In the genomic region with DNA sequence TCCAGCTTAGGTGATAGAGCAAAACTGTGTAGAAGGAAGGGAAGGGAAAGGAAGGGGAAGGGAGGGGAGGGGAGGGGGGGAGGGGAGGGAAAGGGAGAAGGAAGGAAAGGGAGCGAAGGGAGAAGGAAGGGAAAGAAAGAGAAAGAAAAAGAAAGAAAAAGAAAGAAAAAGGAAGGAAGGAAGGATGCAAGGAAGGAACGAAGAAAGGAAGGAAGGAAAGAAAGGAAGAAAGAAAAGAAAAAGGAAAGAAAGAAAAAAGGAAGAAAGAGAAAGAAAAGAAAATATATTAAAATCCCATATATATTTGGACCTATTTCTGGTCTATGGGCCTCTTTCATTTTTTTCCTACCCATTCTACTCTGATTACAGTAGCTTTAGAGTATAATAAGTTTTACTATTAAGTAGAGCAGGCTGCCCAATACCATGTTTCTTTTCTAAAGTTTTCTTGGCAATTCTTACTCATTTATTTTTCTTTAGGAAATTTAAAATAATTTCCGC, we compare ENCODE assay signal across 2 cellular contexts.
TF ChIP-seq lines count a peak whose summit lies in the region.

No MANE protein-coding gene starts in this region.

TF ChIP-seq in WTC11, 78 proteins besides CTCF, POLR2A, EP300 and RAD21:
- TF ChIP-seq RORB (CRISPR knock-in tag; IDR thresholded peaks at IDR 0.05) (no peak), JUN (CRISPR knock-in tag; IDR thresholded peaks at IDR 0.05) (no peak), IRF2 (CRISPR knock-in tag; IDR thresholded peaks at IDR 0.05; ENCODE audit: borderline replicate concordance, low read depth) (no peak)
- TF ChIP-seq, protein P1, sequence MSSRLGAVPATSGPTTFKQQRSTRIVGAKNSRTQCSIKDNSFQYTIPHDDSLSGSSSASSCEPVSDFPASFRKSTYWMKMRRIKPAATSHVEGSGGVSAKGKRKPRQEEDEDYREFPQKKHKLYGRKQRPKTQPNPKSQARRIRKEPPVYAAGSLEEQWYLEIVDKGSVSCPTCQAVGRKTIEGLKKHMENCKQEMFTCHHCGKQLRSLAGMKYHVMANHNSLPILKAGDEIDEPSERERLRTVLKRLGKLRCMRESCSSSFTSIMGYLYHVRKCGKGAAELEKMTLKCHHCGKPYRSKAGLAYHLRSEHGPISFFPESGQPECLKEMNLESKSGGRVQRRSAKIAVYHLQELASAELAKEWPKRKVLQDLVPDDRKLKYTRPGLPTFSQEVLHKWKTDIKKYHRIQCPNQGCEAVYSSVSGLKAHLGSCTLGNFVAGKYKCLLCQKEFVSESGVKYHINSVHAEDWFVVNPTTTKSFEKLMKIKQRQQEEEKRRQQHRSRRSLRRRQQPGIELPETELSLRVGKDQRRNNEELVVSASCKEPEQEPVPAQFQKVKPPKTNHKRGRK (CRISPR knock-in tag; IDR thresholded peaks at IDR 0.05; ENCODE audit: borderline replicate concordance): peak; percentile 91; the same call in 1 of the 2 replicates
- TF ChIP-seq, protein P2, sequence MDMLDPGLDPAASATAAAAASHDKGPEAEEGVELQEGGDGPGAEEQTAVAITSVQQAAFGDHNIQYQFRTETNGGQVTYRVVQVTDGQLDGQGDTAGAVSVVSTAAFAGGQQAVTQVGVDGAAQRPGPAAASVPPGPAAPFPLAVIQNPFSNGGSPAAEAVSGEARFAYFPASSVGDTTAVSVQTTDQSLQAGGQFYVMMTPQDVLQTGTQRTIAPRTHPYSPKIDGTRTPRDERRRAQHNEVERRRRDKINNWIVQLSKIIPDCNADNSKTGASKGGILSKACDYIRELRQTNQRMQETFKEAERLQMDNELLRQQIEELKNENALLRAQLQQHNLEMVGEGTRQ (CRISPR knock-in tag; IDR thresholded peaks at IDR 0.05): no peak

TF ChIP-seq in SK-N-SH, 30 proteins besides CTCF, POLR2A, EP300 and RAD21:
- no peak for TF ChIP-seq FOSL2 (IDR thresholded peaks at IDR 0.05; ENCODE audit: borderline replicate concordance, low read depth)
- TF ChIP-seq FOXJ3 (CRISPR knock-in tag; IDR thresholded peaks at IDR 0.05): no peak
- TF ChIP-seq RCOR1 (IDR thresholded peaks at IDR 0.05; ENCODE audit: low read length): no peak
- TF ChIP-seq, protein P3, sequence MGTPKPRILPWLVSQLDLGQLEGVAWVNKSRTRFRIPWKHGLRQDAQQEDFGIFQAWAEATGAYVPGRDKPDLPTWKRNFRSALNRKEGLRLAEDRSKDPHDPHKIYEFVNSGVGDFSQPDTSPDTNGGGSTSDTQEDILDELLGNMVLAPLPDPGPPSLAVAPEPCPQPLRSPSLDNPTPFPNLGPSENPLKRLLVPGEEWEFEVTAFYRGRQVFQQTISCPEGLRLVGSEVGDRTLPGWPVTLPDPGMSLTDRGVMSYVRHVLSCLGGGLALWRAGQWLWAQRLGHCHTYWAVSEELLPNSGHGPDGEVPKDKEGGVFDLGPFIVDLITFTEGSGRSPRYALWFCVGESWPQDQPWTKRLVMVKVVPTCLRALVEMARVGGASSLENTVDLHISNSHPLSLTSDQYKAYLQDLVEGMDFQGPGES (IDR thresholded peaks at IDR 0.05; ENCODE audit: low read depth, low read length): no peak
- TF ChIP-seq, protein P4, sequence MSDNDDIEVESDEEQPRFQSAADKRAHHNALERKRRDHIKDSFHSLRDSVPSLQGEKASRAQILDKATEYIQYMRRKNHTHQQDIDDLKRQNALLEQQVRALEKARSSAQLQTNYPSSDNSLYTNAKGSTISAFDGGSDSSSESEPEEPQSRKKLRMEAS (IDR thresholded peaks at IDR 0.05; ENCODE audit: low read depth): no peak
- TF ChIP-seq ELF1 (IDR thresholded peaks at IDR 0.05): no peak
- TF ChIP-seq POLR2AphosphoS5 (IDR thresholded peaks at IDR 0.05; ENCODE audit: low read depth, low read length): no peak
- TF ChIP-seq JUND (IDR thresholded peaks at IDR 0.05): no peak
- no peak for TF ChIP-seq RFX5 (IDR thresholded peaks at IDR 0.05; ENCODE audit: low read length)
- TF ChIP-seq, protein P5, sequence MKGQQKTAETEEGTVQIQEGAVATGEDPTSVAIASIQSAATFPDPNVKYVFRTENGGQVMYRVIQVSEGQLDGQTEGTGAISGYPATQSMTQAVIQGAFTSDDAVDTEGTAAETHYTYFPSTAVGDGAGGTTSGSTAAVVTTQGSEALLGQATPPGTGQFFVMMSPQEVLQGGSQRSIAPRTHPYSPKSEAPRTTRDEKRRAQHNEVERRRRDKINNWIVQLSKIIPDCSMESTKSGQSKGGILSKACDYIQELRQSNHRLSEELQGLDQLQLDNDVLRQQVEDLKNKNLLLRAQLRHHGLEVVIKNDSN (IDR thresholded peaks at IDR 0.05; ENCODE audit: borderline replicate concordance, low read depth): no peak
